8 cellular contexts compared by ENCODE assay signal in the genomic region with DNA sequence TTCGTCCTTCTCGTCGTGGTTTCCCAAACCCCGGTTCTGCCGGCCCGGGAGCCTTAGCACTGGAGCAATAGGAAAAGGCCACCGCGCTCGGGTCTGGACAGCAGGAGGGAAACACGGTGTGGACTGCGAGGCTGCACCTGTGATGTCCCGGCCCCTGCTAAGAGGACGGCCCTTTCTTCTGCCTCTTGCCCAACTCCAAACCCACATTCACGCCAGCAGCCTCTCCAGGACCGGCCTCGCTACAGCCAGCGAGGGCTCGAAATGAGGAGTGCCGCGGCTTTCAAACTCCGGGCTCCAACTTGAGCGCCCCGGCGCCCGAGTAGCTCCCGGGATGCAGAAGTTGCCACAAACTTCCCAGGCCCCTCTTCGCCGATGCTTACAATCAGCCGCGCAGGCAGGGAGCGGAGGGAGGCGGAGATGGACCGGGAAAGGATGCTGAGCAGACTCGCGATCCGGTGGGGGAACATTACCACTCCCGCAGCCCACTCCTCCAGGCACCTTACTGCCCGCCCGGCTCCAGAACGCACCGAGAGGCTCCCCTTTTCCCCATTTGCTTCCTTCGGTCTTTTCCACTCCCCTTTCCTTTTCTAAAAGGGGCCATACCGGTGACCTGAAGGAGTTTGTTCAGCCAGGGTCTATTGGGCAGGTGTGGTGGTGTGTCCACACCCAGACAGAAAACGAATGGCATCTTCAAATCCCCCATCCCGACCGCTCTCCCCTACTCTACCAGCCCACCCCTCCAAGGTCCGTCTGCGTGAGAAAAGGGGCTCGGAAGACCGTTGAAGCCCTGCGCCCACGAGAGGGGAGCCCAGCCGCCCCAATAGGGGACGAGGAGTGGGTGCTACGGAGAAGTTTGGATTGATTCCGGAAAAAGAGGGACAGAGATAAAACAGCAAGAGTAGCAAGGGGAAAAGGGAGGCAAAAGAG. TPM values are rescaled to one million over a fixed set of nuclear protein-coding genes. Genes with fewer than 3 reads are reported as not detected.
DNase-seq lines count a peak whose midpoint lies in the region; ATAC-seq and TF ChIP-seq lines count a peak whose summit lies in the region.

No MANE protein-coding gene starts in this region.

- H3K27me3 Mint-ChIP-seq in activated CD8-positive, alpha-beta memory T cell treated with anti-CD3 and anti-CD28 coated beads, Interleukin-2, amount 10 ng/mL, durations not matched to agents 7 days and 5 days, result no peaks in the 10 kb centered on the region

- peak overlapping the region; percentile 98 for H3K27ac Mint-ChIP-seq in activated CD8-positive, alpha-beta memory T cell treated with anti-CD3 and anti-CD28 coated beads, Interleukin-2, amount 10 ng/mL, durations not matched to agents 7 days and 5 days

- H3K79me2 ChIP-seq in neural cell (replicated peaks; ENCODE audit: insufficient read depth, low read length), result no peaks in the 10 kb centered on the region

- H3K36me3 ChIP-seq in neural cell (ENCODE audit: insufficient read depth, low read length) (no peaks in the 10 kb centered on the region), vagina (no peaks in the 10 kb centered on the region)

- intact Hi-C loops in vagina (cut with DNase I), result no loop called here

- peak; percentile 22 for DNase-seq in activated gamma-delta T cell treated with Interleukin-2 at 50 U/mL for 16 hours
- no peak for DNase-seq in activated gamma-delta T cell (lab: John Stamatoyannopoulos, UW)
- peak; percentile 55 for DNase-seq in activated CD8-positive, alpha-beta memory T cell treated with anti-CD3 and anti-CD28 coated beads, Interleukin-2, amount 10 ng/mL, durations not matched to agents 7 days and 5 days
- DNase-seq in fibroblast of pulmonary artery (ENCODE audit: low read depth), result no peak
- DNase-seq in vagina (ENCODE audit: extremely low spot score in 2 of 2), result no peak
- DNase-seq in DMS153 treated with DMSO at 0.1 percent for 48 hours (lab: John Stamatoyannopoulos, UW; ENCODE audit: unreplicated experiment), result no peak

- H3K27me3 ChIP-seq in neural cell (ENCODE audit: insufficient read depth, low read depth, low read length) (peaks cover 61% of the 10 kb centered on the region), vagina (no peaks in the 10 kb centered on the region)

- H3K9me3 ChIP-seq in neural cell (ENCODE audit: low read length) (no peaks in the 10 kb centered on the region), vagina (no peaks in the 10 kb centered on the region)

- H3K27ac ChIP-seq in neural cell (ENCODE audit: low read length) (no peak overlapping the region), vagina (peak overlapping the region; percentile 54)

- H2AFZ ChIP-seq in neural cell (ENCODE audit: low read depth, low read length), result no peak overlapping the region

- peak overlapping the region; percentile 39 for H3K4me3 ChIP-seq in fibroblast of pulmonary artery (replicated peaks; ENCODE audit: low read depth, low read length)
- H3K4me3 ChIP-seq in neural cell (ENCODE audit: low read length), result peak overlapping the region; percentile 67
- peak overlapping the region; percentile 58 to 71 for H3K4me3 ChIP-seq in vagina

- peak overlapping the region; percentile 99 for H3K4me3 Mint-ChIP-seq in activated CD8-positive, alpha-beta memory T cell treated with anti-CD3 and anti-CD28 coated beads, Interleukin-2, amount 10 ng/mL, durations not matched to agents 7 days and 5 days

- TF ChIP-seq RAD21 in neural cell (conservative IDR thresholded peaks at IDR 0.05), result no peak

- TF ChIP-seq EP300 in neural cell (conservative IDR thresholded peaks at IDR 0.05; ENCODE audit: poor library complexity, severe bottlenecking), result no peak

- H3K4me1 Mint-ChIP-seq in activated CD8-positive, alpha-beta memory T cell treated with anti-CD3 and anti-CD28 coated beads, Interleukin-2, amount 10 ng/mL, durations not matched to agents 7 days and 5 days, result peaks cover 51% of the 10 kb centered on the region

- TF ChIP-seq CTCF in fibroblast of pulmonary artery (IDR thresholded peaks at IDR 0.05; ENCODE audit: low read length, missing control alignments) (no peak), neural cell (IDR thresholded peaks at IDR 0.05; ENCODE audit: poor library complexity, severe bottlenecking) (no peak), vagina (IDR thresholded peaks at IDR 0.05) (no peak)

- H3K4me1 ChIP-seq in vagina, result peaks cover 26% of the 10 kb centered on the region

- H3K9ac ChIP-seq in neural cell (ENCODE audit: low read length), result no peak overlapping the region

- TF ChIP-seq POLR2A in vagina (IDR thresholded peaks at IDR 0.05) (no peak), GM18505 (IDR thresholded peaks at IDR 0.05; ENCODE audit: borderline replicate concordance, extremely low read depth, insufficient read depth, insufficient read length) (no peak)

- H4K20me1 ChIP-seq in neural cell (ENCODE audit: insufficient read depth), result no peaks in the 10 kb centered on the region

- no peak for ATAC-seq in activated CD8-positive, alpha-beta memory T cell treated with anti-CD3 and anti-CD28 coated beads, Interleukin-2, amount 10 ng/mL, durations not matched to agents 7 days and 5 days
- ATAC-seq in GM18505 (IDR thresholded peaks at IDR 0.05; ENCODE audit: unreplicated experiment), result no peak

- H3K9me3 Mint-ChIP-seq in activated CD8-positive, alpha-beta memory T cell treated with anti-CD3 and anti-CD28 coated beads, Interleukin-2, amount 10 ng/mL, durations not matched to agents 7 days and 5 days (ENCODE audit: low read depth), result peaks cover 3% of the 10 kb centered on the region

- no peaks in the 10 kb centered on the region for H3F3A ChIP-seq in neural cell (ENCODE audit: insufficient read depth, low read length, poor library complexity, severe bottlenecking)

- CTCF ChIA-PET in activated CD8-positive, alpha-beta memory T cell treated with anti-CD3 and anti-CD28 coated beads, Interleukin-2, amount 10 ng/mL, durations not matched to agents 7 days and 5 days (lab: Charles Lee), result interaction anchor here (0.6 to 1.8 kb wide), 5 partner anchors 17 to 322 kb away, joined by 3 to 4 read pairs (median 3); no protein-coding TSS in a partner anchor

- H3K4me2 ChIP-seq in neural cell (ENCODE audit: low read length), result peak overlapping the region; percentile 83

- peaks cover 65% of the 10 kb centered on the region for H3K36me3 Mint-ChIP-seq in activated CD8-positive, alpha-beta memory T cell treated with anti-CD3 and anti-CD28 coated beads, Interleukin-2, amount 10 ng/mL, durations not matched to agents 7 days and 5 days

- H3K9me2 ChIP-seq in neural cell (ENCODE audit: insufficient read depth, low read length), result no peaks in the 10 kb centered on the region

TF ChIP-seq in neural cell, 6 proteins besides CTCF, POLR2A, EP300 and RAD21:
- TF ChIP-seq EZH2 (IDR thresholded peaks at IDR 0.05; ENCODE audit: borderline replicate concordance, insufficient read depth, low read length, poor library complexity, severe bottlenecking) (peak; percentile 77), POLR2AphosphoS5 (IDR thresholded peaks at IDR 0.05) (no peak), MXI1 (conservative IDR thresholded peaks at IDR 0.05; ENCODE audit: poor library complexity, severe bottlenecking) (no peak), TAF1 (IDR thresholded peaks at IDR 0.05; ENCODE audit: low read depth) (no peak)
- TF ChIP-seq, protein P1, sequence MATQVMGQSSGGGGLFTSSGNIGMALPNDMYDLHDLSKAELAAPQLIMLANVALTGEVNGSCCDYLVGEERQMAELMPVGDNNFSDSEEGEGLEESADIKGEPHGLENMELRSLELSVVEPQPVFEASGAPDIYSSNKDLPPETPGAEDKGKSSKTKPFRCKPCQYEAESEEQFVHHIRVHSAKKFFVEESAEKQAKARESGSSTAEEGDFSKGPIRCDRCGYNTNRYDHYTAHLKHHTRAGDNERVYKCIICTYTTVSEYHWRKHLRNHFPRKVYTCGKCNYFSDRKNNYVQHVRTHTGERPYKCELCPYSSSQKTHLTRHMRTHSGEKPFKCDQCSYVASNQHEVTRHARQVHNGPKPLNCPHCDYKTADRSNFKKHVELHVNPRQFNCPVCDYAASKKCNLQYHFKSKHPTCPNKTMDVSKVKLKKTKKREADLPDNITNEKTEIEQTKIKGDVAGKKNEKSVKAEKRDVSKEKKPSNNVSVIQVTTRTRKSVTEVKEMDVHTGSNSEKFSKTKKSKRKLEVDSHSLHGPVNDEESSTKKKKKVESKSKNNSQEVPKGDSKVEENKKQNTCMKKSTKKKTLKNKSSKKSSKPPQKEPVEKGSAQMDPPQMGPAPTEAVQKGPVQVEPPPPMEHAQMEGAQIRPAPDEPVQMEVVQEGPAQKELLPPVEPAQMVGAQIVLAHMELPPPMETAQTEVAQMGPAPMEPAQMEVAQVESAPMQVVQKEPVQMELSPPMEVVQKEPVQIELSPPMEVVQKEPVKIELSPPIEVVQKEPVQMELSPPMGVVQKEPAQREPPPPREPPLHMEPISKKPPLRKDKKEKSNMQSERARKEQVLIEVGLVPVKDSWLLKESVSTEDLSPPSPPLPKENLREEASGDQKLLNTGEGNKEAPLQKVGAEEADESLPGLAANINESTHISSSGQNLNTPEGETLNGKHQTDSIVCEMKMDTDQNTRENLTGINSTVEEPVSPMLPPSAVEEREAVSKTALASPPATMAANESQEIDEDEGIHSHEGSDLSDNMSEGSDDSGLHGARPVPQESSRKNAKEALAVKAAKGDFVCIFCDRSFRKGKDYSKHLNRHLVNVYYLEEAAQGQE (IDR thresholded peaks at IDR 0.05; ENCODE audit: borderline replicate concordance), result no peak

RNA-seq across cellular contexts. Expression of a gene that starts 18.8 kb away (rescaled TPM):
- total RNA-seq in activated CD8-positive, alpha-beta memory T cell treated with anti-CD3 and anti-CD28 coated beads, Interleukin-2, amount 10 ng/mL, durations not matched to agents 7 days and 5 days, result 100 to 1,000 TPM; 164 to 233 TPM
- polyA plus RNA-seq in neural cell, result 16.0 and 16.9 TPM in 2 replicates
- 32.6 and 42.0 TPM in 2 replicates for polyA minus RNA-seq in neural cell
- total RNA-seq in vagina, result 51.3 TPM

Comparison
In these comparisons a context has a peak if more than half of its experiments do, and no peak if none do; other contexts are left out.
1. DNase-seq: peak in activated gamma-delta T cell treated with Interleukin-2 at 50 U/mL for 16 hours (single experiment) and activated CD8-positive, alpha-beta memory T cell treated with anti-CD3 and anti-CD28 coated beads, Interleukin-2, amount 10 ng/mL, durations not matched to agents 7 days and 5 days (single experiment); none in activated gamma-delta T cell (single experiment), fibroblast of pulmonary artery (single experiment), vagina (0 of 2) and DMS153 treated with DMSO at 0.1 percent for 48 hours (single experiment).
2. Peak in every context shown above with its lines, with median percentiles within 50 percentile points of each other: H3K4me3 ChIP-seq.